In the genomic region with DNA sequence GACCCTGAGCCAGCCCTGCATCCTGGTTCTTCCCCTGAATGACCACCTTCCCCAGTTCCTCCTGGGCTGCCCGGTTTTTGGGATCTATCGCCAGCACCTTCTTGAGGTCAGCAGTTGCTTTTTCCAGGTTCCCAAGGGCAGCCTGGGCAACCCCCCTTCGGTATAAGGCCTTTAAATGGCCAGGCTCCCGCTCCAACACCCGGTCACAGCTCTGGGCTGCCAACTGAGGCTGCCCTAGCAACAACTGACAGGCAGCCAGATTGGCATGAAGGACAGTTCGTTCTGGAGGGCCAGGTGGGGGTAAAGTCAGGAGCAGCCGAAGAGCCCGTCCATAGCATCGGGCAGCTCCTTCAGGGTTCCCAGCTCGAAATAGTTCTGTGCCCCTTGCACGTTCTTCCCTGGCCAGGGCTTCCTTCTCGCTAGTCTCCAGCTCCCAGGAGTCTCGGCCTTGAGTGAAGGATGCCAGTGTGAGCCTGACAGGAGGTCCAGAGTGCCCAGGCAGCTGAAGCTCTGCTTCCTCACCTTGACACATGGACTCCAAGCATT, we compare ENCODE assay signal across 8 cellular contexts. TPM values are rescaled to one million over a fixed set of nuclear protein-coding genes. Genes with fewer than 3 reads are reported as not detected.
A peak's percentile ranks its signal among the peaks of the same experiment; 100 is the strongest.
DNase-seq lines count a peak whose midpoint lies in the region; ATAC-seq and TF ChIP-seq lines count a peak whose summit lies in the region.

No MANE protein-coding gene starts in this region.

- H3K79me2 ChIP-seq in mammary epithelial cell (ENCODE audit: insufficient read depth, low read length): peaks cover 34% of the 10 kb centered on the region

- no TSS peak for BruUV-seq in mammary epithelial cell (replicated peaks; lab: Mats Ljungman, UMichigan)

- no peak for ATAC-seq in heart left ventricle
- no peak for ATAC-seq in Right ventricle myocardium inferior
- no peak for ATAC-seq in mucosa of descending colon
- no peak for ATAC-seq in HG03342 (IDR thresholded peaks at IDR 0.05; ENCODE audit: unreplicated experiment)
- no peak for ATAC-seq in HG03095 (IDR thresholded peaks at IDR 0.05; ENCODE audit: unreplicated experiment)

- peaks cover 0 to 33% (median 29%) of the 10 kb centered on the region in 9 donors for H3K36me3 ChIP-seq in heart left ventricle
- H3K36me3 ChIP-seq in mammary epithelial cell (ENCODE audit: insufficient read depth, low read length): no peaks in the 10 kb centered on the region
- H3K36me3 ChIP-seq in mucosa of descending colon (ENCODE audit: low read depth): no peaks in the 10 kb centered on the region
- no peaks in the 10 kb centered on the region for H3K36me3 ChIP-seq in uterus

- H3K4me3 ChIP-seq in heart left ventricle (peak overlapping the region in 11 of 12 donors; percentile 48 to 100 (median 79)), mammary epithelial cell (replicated peaks in 1 of 3; ENCODE audit: insufficient read depth in 1 of 3, low read depth in 2 of 3, low read length in 3 of 3) (peak overlapping the region; percentile 64 to 71 (median 69)), mucosa of descending colon (no peak overlapping the region), uterus (peak overlapping the region in 1 of 2 donors; percentile 4)

- H3K27ac ChIP-seq in heart left ventricle (peak overlapping the region in 9 of 12 donors; percentile 56 to 95 (median 89)), mammary epithelial cell (ENCODE audit: insufficient read depth, low read depth, low read length) (no peak overlapping the region), uterus (peak overlapping the region; percentile 92 to 98)

- DNase-seq in heart left ventricle (peak in 1 of 5 donors; percentile 44), Right ventricle myocardium inferior (ENCODE audit: missing footprints) (no peak), mammary epithelial cell (no peak), mucosa of descending colon (peak in 2 of 3 donors; percentile 41 to 59), uterus (no peak), DMS53 treated with DMSO at 0.1 percent for 48 hours (lab: John Stamatoyannopoulos, UW; ENCODE audit: unreplicated experiment) (no peak)

- no peak overlapping the region for H3K9ac ChIP-seq in mammary epithelial cell (ENCODE audit: insufficient read depth, low read length)

- CTCF ChIA-PET in mammary epithelial cell (lab: Charles Lee; ENCODE audit: low non-redundant PET): interaction anchor here (0.6 kb wide), 1 partner anchor 19 kb away, joined by 4 read pairs; no protein-coding TSS in a partner anchor

- peak overlapping the region; percentile 64 for H2AFZ ChIP-seq in mammary epithelial cell (ENCODE audit: low read depth, low read length)

- no peak for TF ChIP-seq CTCF in heart left ventricle (IDR thresholded peaks at IDR 0.05)
- TF ChIP-seq CTCF in mammary epithelial cell (conservative IDR thresholded peaks at IDR 0.05 in 1 of 2, IDR thresholded peaks at IDR 0.05 in 1 of 2; ENCODE audit: extremely low read depth in 1 of 2, insufficient read depth in 1 of 2, low read depth in 1 of 2, low read length in 2 of 2): no peak
- no peak for TF ChIP-seq CTCF in mucosa of descending colon (IDR thresholded peaks at IDR 0.05)
- no peak for TF ChIP-seq CTCF in uterus (IDR thresholded peaks at IDR 0.05)

- H3K27me3 ChIP-seq in heart left ventricle (no peaks in the 10 kb centered on the region), mammary epithelial cell (ENCODE audit: insufficient read depth, low read length) (no peaks in the 10 kb centered on the region), uterus (no peaks in the 10 kb centered on the region)

- intact Hi-C loops in heart left ventricle (cut with DNase I): loop anchor here in 4 of 10 donors (1.0 to 5.0 kb wide), 6 partner anchors 25 to 843 kb away; partner anchors contain the start of genes PPT2 (in 2 of the 4), AGPAT1 (in 1 of the 4), GPSM3 (in 1 of the 4) and PBX2 (in 1 of the 4)
- intact Hi-C loops in Right ventricle myocardium inferior (cut with DNase I): loop anchor here (2.0 kb wide), 1 partner anchor 48 kb away; the partner anchor contains the start of gene AGPAT1
- intact Hi-C loops in mammary epithelial cell (cut with micrococcal nuclease): loop anchor here (2.0 to 10.0 kb wide), 2 partner anchors 66 to 576 kb away; no protein-coding TSS in a partner anchor
- intact Hi-C loops in mucosa of descending colon (cut with DNase I, micrococcal nuclease): no loop called here
- intact Hi-C loops in uterus (cut with DNase I; ENCODE audit: low total_unique reads): loop anchor here (10.0 kb wide), 1 partner anchor 46 kb away; the partner anchor contains the start of genes AGPAT1 and RNF5

- peak overlapping the region; percentile 72 for H3K4me2 ChIP-seq in mammary epithelial cell (ENCODE audit: insufficient read depth, low read depth, low read length)

- in situ Hi-C loops in mammary epithelial cell (cut with MboI; ENCODE audit: low sequenced_read_pairs in 2 of 2): no loop called here

- H3K9me3 ChIP-seq in heart left ventricle: no peaks in the 10 kb centered on the region
- no peaks in the 10 kb centered on the region for H3K9me3 ChIP-seq in mammary epithelial cell (replicated peaks; ENCODE audit: insufficient read depth, low read length)
- no peaks in the 10 kb centered on the region for H3K9me3 ChIP-seq in mucosa of descending colon
- H3K9me3 ChIP-seq in uterus: no peaks in the 10 kb centered on the region

- TF ChIP-seq POLR2A in heart left ventricle (IDR thresholded peaks at IDR 0.05) (no peak), uterus (IDR thresholded peaks at IDR 0.05) (no peak)

- 86 to 90% (median 87%) methylated on average over 8 to 13 of the region's 13 CpGs for WGBS in heart left ventricle, 4 donors
- 86% methylated on average over 13 of the region's 13 CpGs for WGBS in mammary epithelial cell (ENCODE audit: low coverage, missing lambda C conversion rate)

- dilution Hi-C loops in mammary epithelial cell (cut with HindIII; ENCODE audit: low sequenced_read_pairs): loop anchor here (5.0 kb wide), 2 partner anchors 37 to 48 kb away; partner anchors contain the start of genes AGPAT1 and RNF5

- H3K4me1 ChIP-seq in heart left ventricle (peaks cover 11 to 38% (median 25%) of the 10 kb centered on the region in 12 donors), mammary epithelial cell (ENCODE audit: insufficient read depth, low read length) (peaks cover 18% of the 10 kb centered on the region), mucosa of descending colon (ENCODE audit: low read depth) (peaks cover 25% of the 10 kb centered on the region), uterus (peaks cover 0 to 19% of the 10 kb centered on the region in 2 donors)

- H4K20me1 ChIP-seq in mammary epithelial cell (ENCODE audit: insufficient read depth, low read length): no peaks in the 10 kb centered on the region

RNA-seq across cellular contexts. Expression of gene ATF6B, which starts 0.8 kb away (rescaled TPM):
- total RNA-seq in heart left ventricle (10 to 100 TPM; 11.1 to 56.8 (median 28.7) TPM), Right ventricle myocardium inferior (24.4 TPM), mammary epithelial cell (10 to 100 TPM; 20.3 to 69.0 TPM), mucosa of descending colon (100 to 1,000 TPM in 1 of 3 donors, 10 to 100 TPM in 2; 79.9 to 121 (median 97.4) TPM), uterus (100 to 1,000 TPM in 1 of 4 donors, 10 to 100 TPM in 3; 16.4 to 121 (median 33.6) TPM)
- polyA plus RNA-seq in heart left ventricle (10 to 100 TPM; 26.8 to 28.8 TPM), mammary epithelial cell (41.5 TPM)
- polyA minus RNA-seq in mammary epithelial cell: 97.4 TPM

RNA-seq across cellular contexts. Expression of gene FKBPL, which starts 1.3 kb away (rescaled TPM):
- total RNA-seq in heart left ventricle (1 to 10 TPM; 1.3 to 3.7 (median 2.9) TPM), Right ventricle myocardium inferior (2.8 TPM), mammary epithelial cell (1 to 10 TPM; 4.7 to 5.7 TPM), mucosa of descending colon (1 to 10 TPM; 5.0 to 6.8 (median 5.3) TPM), uterus (10 to 100 TPM in 1 of 4 donors, 1 to 10 TPM in 3; 1.3 to 10.3 (median 5.1) TPM)
- polyA plus RNA-seq in heart left ventricle (1 to 10 TPM; 2.9 to 9.3 TPM), mammary epithelial cell (5.6 TPM)
- 1.2 TPM for polyA minus RNA-seq in mammary epithelial cell

RNA-seq across cellular contexts. Expression of gene TNXB, which starts 19.7 kb away (rescaled TPM):
- total RNA-seq in heart left ventricle: 100 to 1,000 TPM in 3 of 9 donors, 10 to 100 TPM in 6; 17.8 to 234 (median 56.9) TPM
- polyA plus RNA-seq in heart left ventricle: 10 to 100 TPM; 23.8 to 47.9 TPM
- total RNA-seq in Right ventricle myocardium inferior: 73.3 TPM
- under 1 TPM; 0.17 to 0.82 TPM for total RNA-seq in mammary epithelial cell
- 0.16 TPM for polyA plus RNA-seq in mammary epithelial cell
- polyA minus RNA-seq in mammary epithelial cell: not detected
- 10 to 100 TPM; 20.1 to 87.0 (median 36.9) TPM for total RNA-seq in mucosa of descending colon
- total RNA-seq in uterus: 100 to 1,000 TPM in 3 of 4 donors, 10 to 100 TPM in 1; 90.6 to 217 (median 181) TPM

RNA-seq across cellular contexts. Expression of gene PRRT1, which starts 22.9 kb away (rescaled TPM):
- total RNA-seq in heart left ventricle (1 to 10 TPM in 1 of 9 donors, under 1 TPM in 8; 0.28 to 1.1 (median 0.61) TPM), Right ventricle myocardium inferior (0.46 TPM), mammary epithelial cell (1 to 10 TPM in 1 of 2 donors, under 1 TPM in 1; 0.17 to 1.4 TPM), mucosa of descending colon (1 to 10 TPM in 2 of 3 donors, under 1 TPM in 1; 0.96 to 6.6 (median 2.0) TPM), uterus (1 to 10 TPM in 2 of 4 donors, not detected in 2; 8.0 to 9.4 TPM)
- polyA plus RNA-seq in heart left ventricle (under 1 TPM; 0.82 to 0.95 TPM), mammary epithelial cell (0.16 TPM)
- polyA minus RNA-seq in mammary epithelial cell: not detected

RNA-seq across cellular contexts. Expression of gene PPT2, which starts 25.1 kb away (rescaled TPM):
- total RNA-seq in heart left ventricle (10 to 100 TPM; 17.1 to 34.0 (median 22.7) TPM), Right ventricle myocardium inferior (22.8 TPM), mammary epithelial cell (10 to 100 TPM; 10.0 to 15.6 TPM), mucosa of descending colon (10 to 100 TPM; 16.8 to 37.2 (median 34.4) TPM), uterus (10 to 100 TPM; 19.0 to 35.1 (median 28.9) TPM)
- polyA plus RNA-seq in heart left ventricle (10 to 100 TPM; 13.1 to 21.6 TPM), mammary epithelial cell (13.5 TPM)
- polyA minus RNA-seq in mammary epithelial cell: 14.8 TPM

Comparison
In these comparisons a context has a peak if more than half of its experiments do, and no peak if none do; other contexts are left out.
1. DNase-seq: peak in mucosa of descending colon (2 of 3); none in Right ventricle myocardium inferior (single experiment), mammary epithelial cell (single experiment), uterus (0 of 2) and DMS53 treated with DMSO at 0.1 percent for 48 hours (single experiment).
2. RNA of gene TNXB, which starts 19.7 kb away (total RNA-seq): 90.6 to 217 TPM in uterus, 73.3 TPM in Right ventricle myocardium inferior (single experiment), 17.8 to 234 TPM in heart left ventricle and 20.1 to 87.0 TPM in mucosa of descending colon; 0.17 to 0.82 TPM in mammary epithelial cell; every median in the first group is over 10 times any median in the second.
3. intact Hi-C loops: an anchor here in Right ventricle myocardium inferior (2.0 kb wide), mammary epithelial cell (2.0 to 10.0 kb wide) and uterus (10.0 kb wide); none called in mucosa of descending colon.